In genomic region chr11:88068848-88069554, GRCh38 we compare ENCODE assay signal across 1 cellular context.
TF ChIP-seq lines count a peak whose summit lies in the region.

No MANE protein-coding gene starts in this region.

TF ChIP-seq in WTC11, 78 proteins besides CTCF, POLR2A, EP300 and RAD21 (continued from another document):
- no peak for TF ChIP-seq PRDM15 (CRISPR knock-in tag; IDR thresholded peaks at IDR 0.05)
- TF ChIP-seq RORB (CRISPR knock-in tag; IDR thresholded peaks at IDR 0.05) = no peak
- TF ChIP-seq FOXJ3 (CRISPR knock-in tag; IDR thresholded peaks at IDR 0.05; ENCODE audit: borderline replicate concordance) = no peak
- no peak for TF ChIP-seq NR1H2 (CRISPR knock-in tag; IDR thresholded peaks at IDR 0.05)
- TF ChIP-seq NR3C1 (CRISPR knock-in tag; conservative IDR thresholded peaks at IDR 0.05; ENCODE audit: low read depth) = no peak
- TF ChIP-seq CDX4 (CRISPR knock-in tag; IDR thresholded peaks at IDR 0.05; ENCODE audit: borderline replicate concordance) = no peak
- no peak for TF ChIP-seq ZNF263 (CRISPR knock-in tag; IDR thresholded peaks at IDR 0.05; ENCODE audit: low read depth)
- TF ChIP-seq ZBTB21 (CRISPR knock-in tag; IDR thresholded peaks at IDR 0.05; ENCODE audit: borderline replicate concordance) = no peak
- TF ChIP-seq TEAD4 (CRISPR knock-in tag; IDR thresholded peaks at IDR 0.05) = no peak
- TF ChIP-seq IRF1 (CRISPR knock-in tag; IDR thresholded peaks at IDR 0.05) = no peak
- no peak for TF ChIP-seq TEAD1 (CRISPR knock-in tag; IDR thresholded peaks at IDR 0.05)
- no peak for TF ChIP-seq FOXP4 (CRISPR knock-in tag; IDR thresholded peaks at IDR 0.05)
- TF ChIP-seq FOXP1 (CRISPR knock-in tag; IDR thresholded peaks at IDR 0.05; ENCODE audit: borderline replicate concordance) = no peak
- no peak for TF ChIP-seq HMGA2 (CRISPR knock-in tag; IDR thresholded peaks at IDR 0.05)
- TF ChIP-seq ZNF317 (CRISPR knock-in tag; IDR thresholded peaks at IDR 0.05; ENCODE audit: borderline replicate concordance, low read depth) = no peak
- no peak for TF ChIP-seq ZNF396 (CRISPR knock-in tag; IDR thresholded peaks at IDR 0.05; ENCODE audit: borderline replicate concordance)
